Comparison of ENCODE assay signal across 22 cellular contexts in genomic region chrX:66262807-66263206, GRCh38.
DNase-seq lines count a peak whose midpoint lies in the region; ATAC-seq, FAIRE-seq and TF ChIP-seq lines count a peak whose summit lies in the region.
"Had no signal": no experiment of that assay in that cellular context is flagged by ENCODE, and none has a peak within 500 bp of the region (broad histone marks: within the 10 kb centered on the region; RNA-seq: fewer than 3 reads in every experiment).

No MANE protein-coding gene starts in this region.

- no peak for FAIRE-seq in HepG2 (lab: Jason Lieb, UNC)
- no peak for FAIRE-seq in K562 (lab: Jason Lieb, UNC)
- FAIRE-seq in pancreas (lab: Jason Lieb, UNC): peak; percentile 32
- FAIRE-seq: A549, D721Med, G401.6, GM12878, GM12892, GM18507 had no signal

- intact Hi-C loops in HepG2 (cut with micrococcal nuclease; ENCODE audit: unreplicated experiment): no loop called here
- intact Hi-C loops in right lobe of liver (cut with DNase I): no loop called here
- intact Hi-C loops in K562 (cut with micrococcal nuclease): no loop called here
- intact Hi-C loops in pancreas (cut with DNase I): no loop called here

- H3K4me2 ChIP-seq in HepG2 (ENCODE audit: low read depth, low read length): no peak overlapping the region
- H3K4me2 ChIP-seq in K562 (ENCODE audit: insufficient read depth, low read length): no peak overlapping the region
- H3K4me2 ChIP-seq: A549; BLaER1 treated with 17β-estradiol and CSF1 and Interleukin-3, amounts not matched to agents 10 nM and 100 nM had no signal

- no peak overlapping the region for H2AFZ ChIP-seq in HepG2 (ENCODE audit: low read length)
- H2AFZ ChIP-seq in K562 (ENCODE audit: low read depth, low read length): no peak overlapping the region

- ATAC-seq in HepG2: no peak
- no peak for ATAC-seq in right lobe of liver
- no peak for ATAC-seq in K562
- ATAC-seq in pancreas: no peak
- ATAC-seq: A549; CD8-positive, alpha-beta T cell; GM12878 had no signal

- H3K4me1 ChIP-seq in HepG2 (ENCODE audit: insufficient read depth, low read length): no peaks in the 10 kb centered on the region
- no peaks in the 10 kb centered on the region for H3K4me1 ChIP-seq in right lobe of liver
- no peaks in the 10 kb centered on the region for H3K4me1 ChIP-seq in K562 (replicated peaks in 1 of 2; ENCODE audit: control insufficient read depth in 2 of 2, insufficient read depth in 2 of 2, low read length in 2 of 2)
- no peaks in the 10 kb centered on the region for H3K4me1 ChIP-seq in pancreas
- H3K4me1 ChIP-seq: A549; BLaER1 treated with 17β-estradiol and CSF1 and Interleukin-3, amounts not matched to agents 10 nM and 100 nM; Caco-2 had no signal

- DNase-seq in HepG2 (ENCODE audit: low spot score) (no peak), right lobe of liver (no peak), K562 (ENCODE audit: extremely low read depth in 1 of 4, low spot score in 3 of 4) (no peak), pancreas (no peak), putamen (ENCODE audit: low spot score) (no peak)
- no peak for DNase-seq in activated CD4-positive, alpha-beta T cell treated with anti-CD3 and anti-CD28 coated beads for 1 hour
- DNase-seq: AML-193; Caco-2; Calu3; CD4-positive, alpha-beta T cell; CD8-positive, alpha-beta T cell; DMS79 treated with DMSO at 0.1 percent for 48 hours; GF-D8 had no signal

- BruUV-seq in HepG2 (replicated peaks; lab: Mats Ljungman, UMichigan): no TSS peak
- no TSS peak for BruUV-seq in K562 (replicated peaks; lab: Mats Ljungman, UMichigan)

- POLR2A ChIA-PET in HepG2 (lab: Yijun Ruan, JAX): no interaction called here
- POLR2A ChIA-PET in K562 (lab: Yijun Ruan, JAX): interaction anchor here (0.6 kb wide), 1 partner anchor 58 kb away, joined by 4 read pairs; no protein-coding TSS in a partner anchor

- H4K20me1 ChIP-seq in HepG2 (ENCODE audit: insufficient read depth, low read length): no peaks in the 10 kb centered on the region
- no peaks in the 10 kb centered on the region for H4K20me1 ChIP-seq in K562 (replicated peaks; ENCODE audit: control insufficient read depth, insufficient read depth, low read length)
- H4K20me1 ChIP-seq: BLaER1 treated with 17β-estradiol and CSF1 and Interleukin-3, amounts not matched to agents 10 nM and 100 nM had no signal

- CTCF ChIA-PET in HepG2 (lab: Yijun Ruan, JAX; ENCODE audit: low intra/inter-chr PET ratio, low total read pairs) (no interaction called here), K562 (lab: Yijun Ruan, JAX; ENCODE audit: low intra/inter-chr PET ratio) (no interaction called here)

- no peak overlapping the region for H3K4me3 ChIP-seq in HepG2 (replicated peaks in 1 of 3; ENCODE audit: insufficient read depth in 1 of 3, low read depth in 2 of 3, low read length in 3 of 3)
- H3K4me3 ChIP-seq in right lobe of liver: no peak overlapping the region
- H3K4me3 ChIP-seq in K562: no peak overlapping the region
- no peak overlapping the region for H3K4me3 ChIP-seq in pancreas
- H3K4me3 ChIP-seq: A549; BLaER1 treated with 17β-estradiol and CSF1 and Interleukin-3, amounts not matched to agents 10 nM and 100 nM; GM12878 had no signal

- H3K27me3 ChIP-seq in HepG2 (ENCODE audit: control insufficient read depth in 1 of 2, insufficient read depth in 2 of 2, low read length in 2 of 2): no peaks in the 10 kb centered on the region
- no peaks in the 10 kb centered on the region for H3K27me3 ChIP-seq in right lobe of liver
- H3K27me3 ChIP-seq in K562 (ENCODE audit: control insufficient read depth in 2 of 2, insufficient read depth in 2 of 2, low read length in 2 of 2): no peaks in the 10 kb centered on the region
- no peaks in the 10 kb centered on the region for H3K27me3 ChIP-seq in pancreas

- H3K27ac ChIP-seq in HepG2 (ENCODE audit: extremely low read length, insufficient read depth, low read length): no peak overlapping the region
- H3K27ac ChIP-seq in right lobe of liver: no peak overlapping the region
- no peak overlapping the region for H3K27ac ChIP-seq in K562 (ENCODE audit: extremely low read depth, low read depth, low read length)
- no peak overlapping the region for H3K27ac ChIP-seq in pancreas
- H3K27ac ChIP-seq: 22Rv1; A549; BLaER1 treated with 17β-estradiol and CSF1 and Interleukin-3, amounts not matched to agents 10 nM and 100 nM; C4-2B had no signal

- TF ChIP-seq RAD21 in HepG2 (CRISPR knock-in tag; IDR thresholded peaks at IDR 0.05): no peak
- TF ChIP-seq RAD21 in K562 (CRISPR knock-in tag; conservative IDR thresholded peaks at IDR 0.05 in 1 of 2, IDR thresholded peaks at IDR 0.05 in 1 of 2): no peak

- H3K36me3 ChIP-seq in HepG2 (replicated peaks in 1 of 2; ENCODE audit: control insufficient read depth in 1 of 2, insufficient read depth in 2 of 2, low read length in 2 of 2) (no peaks in the 10 kb centered on the region), right lobe of liver (no peaks in the 10 kb centered on the region), K562 (ENCODE audit: control insufficient read depth, insufficient read depth, low read length) (peaks cover 78% of the 10 kb centered on the region), pancreas (no peaks in the 10 kb centered on the region)
- H3K36me3 ChIP-seq: BLaER1 treated with 17β-estradiol and CSF1 and Interleukin-3, amounts not matched to agents 10 nM and 100 nM had no signal

- TF ChIP-seq CTCF in HepG2 (CRISPR knock-in tag; IDR thresholded peaks at IDR 0.05) (no peak), right lobe of liver (IDR thresholded peaks at IDR 0.05) (no peak), K562 (IDR thresholded peaks at IDR 0.05 in 2 of 3, conservative IDR thresholded peaks at IDR 0.05 in 1 of 3; ENCODE audit: insufficient read depth in 2 of 3, low read depth in 1 of 3, low read length in 3 of 3) (no peak), pancreas (IDR thresholded peaks at IDR 0.05) (no peak)

- TF ChIP-seq EP300 in HepG2 (IDR thresholded peaks at IDR 0.05; ENCODE audit: low read depth in 2 of 2, low read length in 2 of 2) (no peak), HepG2 (CRISPR knock-in tag; IDR thresholded peaks at IDR 0.05; ENCODE audit: borderline replicate concordance) (no peak), K562 (IDR thresholded peaks at IDR 0.05; ENCODE audit: low read length) (no peak)

- H3K9ac ChIP-seq in HepG2 (ENCODE audit: insufficient read depth, low read depth, low read length): no peak overlapping the region
- no peak overlapping the region for H3K9ac ChIP-seq in K562 (ENCODE audit: insufficient read depth in 1 of 2, low read depth in 2 of 2, low read length in 2 of 2)
- H3K9ac ChIP-seq: BLaER1 treated with 17β-estradiol and CSF1 and Interleukin-3, amounts not matched to agents 10 nM and 100 nM had no signal

- in situ Hi-C loops in HepG2 (cut with HindIII; ENCODE audit: extremely low pct_ligation_motif_present, low pct_unique_long_range_greater_than_20kb) (no loop called here), K562 (cut with MboI) (no loop called here)

- peaks cover 44% of the 10 kb centered on the region for H3K9me3 ChIP-seq in HepG2 (ENCODE audit: low read length)
- no peaks in the 10 kb centered on the region for H3K9me3 ChIP-seq in right lobe of liver
- H3K9me3 ChIP-seq in K562 (replicated peaks; ENCODE audit: control insufficient read depth, insufficient read depth, low read depth, low read length): no peaks in the 10 kb centered on the region; the same call in none of the 2 replicates
- H3K9me3 ChIP-seq in pancreas: no peaks in the 10 kb centered on the region
- H3K9me3 ChIP-seq: A549, Caco-2 had no signal

- H3K79me2 ChIP-seq in HepG2 (ENCODE audit: insufficient read depth, low read length) (no peaks in the 10 kb centered on the region), K562 (ENCODE audit: control insufficient read depth, insufficient read depth, low read length) (no peaks in the 10 kb centered on the region)

- no peaks in the 10 kb centered on the region for H3K9me1 ChIP-seq in K562 (ENCODE audit: control insufficient read depth, insufficient read depth, low read length)

- TF ChIP-seq POLR2A in HepG2 (IDR thresholded peaks at IDR 0.05; ENCODE audit: insufficient read depth in 1 of 2, low read depth in 2 of 2, low read length in 2 of 2) (no peak), right lobe of liver (IDR thresholded peaks at IDR 0.05) (no peak), K562 (conservative IDR thresholded peaks at IDR 0.05) (no peak)

TF ChIP-seq in HepG2, 621 proteins besides CTCF, POLR2A, EP300 and RAD21 (continues in another document):
- peak; percentile 72 to 90 for TF ChIP-seq MAFK (conservative IDR thresholded peaks at IDR 0.05 in 1 of 2, IDR thresholded peaks at IDR 0.05 in 1 of 2; ENCODE audit: low read length in 2 of 2)

TF ChIP-seq in K562, 482 proteins besides CTCF, POLR2A, EP300 and RAD21 (continues in another document):
- TF ChIP-seq ZNF717 (CRISPR knock-in tag; IDR thresholded peaks at IDR 0.05): no peak
- TF ChIP-seq ZBTB17 (CRISPR knock-in tag; IDR thresholded peaks at IDR 0.05): no peak
- no peak for TF ChIP-seq EGR1 (conservative IDR thresholded peaks at IDR 0.05)
- no peak for TF ChIP-seq ZNF239 (CRISPR knock-in tag; IDR thresholded peaks at IDR 0.05)
- TF ChIP-seq MAFG (tag; conservative IDR thresholded peaks at IDR 0.05): peak; percentile 67
- peak; percentile 84 for TF ChIP-seq MAFK (IDR thresholded peaks at IDR 0.05; ENCODE audit: low read length)
- TF ChIP-seq RBM39 (optimal IDR thresholded peaks at IDR 0.05; ENCODE audit: low read depth, low read length): no peak
- peak; percentile 84 for TF ChIP-seq ZNF316 (IDR thresholded peaks at IDR 0.05)
- TF ChIP-seq CHD1 (IDR thresholded peaks at IDR 0.05; ENCODE audit: low read length): no peak
- no peak for TF ChIP-seq ZNF707 (CRISPR knock-in tag; conservative IDR thresholded peaks at IDR 0.05)
- TF ChIP-seq CXXC5 (CRISPR knock-in tag; IDR thresholded peaks at IDR 0.05): no peak
- no peak for TF ChIP-seq CEBPG (CRISPR knock-in tag; IDR thresholded peaks at IDR 0.05)
- TF ChIP-seq CEBPG (tag; conservative IDR thresholded peaks at IDR 0.05 in 1 of 2, IDR thresholded peaks at IDR 0.05 in 1 of 2): no peak
- TF ChIP-seq PHF20 (IDR thresholded peaks at IDR 0.05; ENCODE audit: partially characterized antibody): no peak
- peak; percentile 69 for TF ChIP-seq C11orf30 (IDR thresholded peaks at IDR 0.05; ENCODE audit: low read depth)
- no peak for TF ChIP-seq ZNF324 (CRISPR knock-in tag; IDR thresholded peaks at IDR 0.05)
- TF ChIP-seq PCBP1 (IDR thresholded peaks at IDR 0.05; ENCODE audit: low read depth, low read length, poor library complexity, severe bottlenecking): no peak
- TF ChIP-seq, protein P1, sequence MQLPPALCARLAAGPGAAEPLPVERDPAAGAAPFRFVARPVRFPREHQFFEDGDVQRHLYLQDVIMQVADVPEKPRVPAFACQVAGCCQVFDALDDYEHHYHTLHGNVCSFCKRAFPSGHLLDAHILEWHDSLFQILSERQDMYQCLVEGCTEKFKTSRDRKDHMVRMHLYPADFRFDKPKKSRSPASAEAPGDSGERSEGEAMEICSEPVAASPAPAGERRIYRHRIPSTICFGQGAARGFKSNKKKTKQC (CRISPR knock-in tag; IDR thresholded peaks at IDR 0.05): no peak
- TF ChIP-seq NFRKB (IDR thresholded peaks at IDR 0.05; ENCODE audit: low read depth): no peak
- TF ChIP-seq POLR2AphosphoS5 (IDR thresholded peaks at IDR 0.05; ENCODE audit: control insufficient read depth, insufficient read depth, low read depth, low read length): no peak

Comparison
In these comparisons a context has a peak if more than half of its experiments do, and no peak if none do; other contexts are left out.
1. Of the 241 proteins assayed by ChIP-seq in both HepG2 and K562: peak only in HepG2: none; only in K562: MAFG; in both: MAFF and MAFK; in neither: 238.